In genomic region chr16:87365021-87365713, GRCh38 we compare ENCODE assay signal across 16 cellular contexts. TPM values are rescaled to one million over a fixed set of nuclear protein-coding genes. Genes with fewer than 3 reads are reported as not detected.
DNase-seq lines count a peak whose midpoint lies in the region; ATAC-seq and TF ChIP-seq lines count a peak whose summit lies in the region.
"Had no signal": no experiment of that assay in that cellular context is flagged by ENCODE, and none has a peak within 500 bp of the region (broad histone marks: within the 10 kb centered on the region; RNA-seq: fewer than 3 reads in every experiment).

No MANE protein-coding gene starts in this region.

- H3K4me3 Mint-ChIP-seq in activated T-cell treated with anti-CD3 and anti-CD28 coated beads, Interleukin-2, amount 50 U/mL, for 24 hours, result no peak overlapping the region
- no peak overlapping the region for H3K4me3 Mint-ChIP-seq in activated T-cell treated with anti-CD3 and anti-CD28 coated beads, Interleukin-2, amount 50 U/mL, for 4 hours
- H3K4me3 Mint-ChIP-seq in CD4-positive, CD25-positive, alpha-beta regulatory T cell, result peak overlapping the region in 1 of 4 donors; percentile 82
- no peak overlapping the region for H3K4me3 Mint-ChIP-seq in effector memory CD8-positive, alpha-beta T cell
- H3K4me3 Mint-ChIP-seq: CD8-positive, alpha-beta T cell; GM23338 had no signal

- no peaks in the 10 kb centered on the region for H3K9me3 Mint-ChIP-seq in activated T-cell treated with anti-CD3 and anti-CD28 coated beads, Interleukin-2, amount 50 U/mL, for 24 hours
- H3K9me3 Mint-ChIP-seq in activated T-cell treated with anti-CD3 and anti-CD28 coated beads, Interleukin-2, amount 50 U/mL, for 4 hours, result no peaks in the 10 kb centered on the region
- H3K9me3 Mint-ChIP-seq in CD4-positive, CD25-positive, alpha-beta regulatory T cell, result no peaks in the 10 kb centered on the region
- H3K9me3 Mint-ChIP-seq in effector memory CD8-positive, alpha-beta T cell, result no peaks in the 10 kb centered on the region
- H3K9me3 Mint-ChIP-seq: CD8-positive, alpha-beta T cell; GM23338 had no signal

- no peaks in the 10 kb centered on the region for H3K27me3 Mint-ChIP-seq in activated T-cell treated with anti-CD3 and anti-CD28 coated beads, Interleukin-2, amount 50 U/mL, for 24 hours
- no peaks in the 10 kb centered on the region for H3K27me3 Mint-ChIP-seq in activated T-cell treated with anti-CD3 and anti-CD28 coated beads, Interleukin-2, amount 50 U/mL, for 4 hours (ENCODE audit: low read depth)
- H3K27me3 Mint-ChIP-seq in CD4-positive, CD25-positive, alpha-beta regulatory T cell, result no peaks in the 10 kb centered on the region
- no peaks in the 10 kb centered on the region for H3K27me3 Mint-ChIP-seq in effector memory CD8-positive, alpha-beta T cell

- no peak for DNase-seq in activated T-cell treated with anti-CD3 and anti-CD28 coated beads, Interleukin-2, amount 50 U/mL, for 24 hours
- no peak for DNase-seq in activated T-cell treated with anti-CD3 and anti-CD28 coated beads, Interleukin-2, amount 50 U/mL, for 4 hours
- DNase-seq in CD4-positive, CD25-positive, alpha-beta regulatory T cell, result no peak
- DNase-seq in effector memory CD8-positive, alpha-beta T cell, result no peak
- DNase-seq in psoas muscle (peak in 1 of 2 donors; percentile 37), GDM1 (lab: John Stamatoyannopoulos, UW) (no peak), DMS53 (lab: John Stamatoyannopoulos, UW) (no peak)
- DNase-seq: CD8-positive, alpha-beta T cell; NCI-H226; NCI-H526; NK-92 treated with Interleukin-12 subunit alpha and Interleukin-12 subunit beta, amount 100 ng/mL, for 24 hours had no signal

- TF ChIP-seq CTCF in psoas muscle (IDR thresholded peaks at IDR 0.05), result no peak

- H3K36me3 Mint-ChIP-seq in activated T-cell treated with anti-CD3 and anti-CD28 coated beads, Interleukin-2, amount 50 U/mL, for 24 hours (ENCODE audit: low read depth), result peaks cover 71% of the 10 kb centered on the region
- H3K36me3 Mint-ChIP-seq in activated T-cell treated with anti-CD3 and anti-CD28 coated beads, Interleukin-2, amount 50 U/mL, for 4 hours (ENCODE audit: insufficient read depth), result peaks cover 18% of the 10 kb centered on the region
- peaks cover 20% of the 10 kb centered on the region for H3K36me3 Mint-ChIP-seq in CD4-positive, CD25-positive, alpha-beta regulatory T cell
- peaks cover 28% of the 10 kb centered on the region for H3K36me3 Mint-ChIP-seq in effector memory CD8-positive, alpha-beta T cell (ENCODE audit: insufficient read depth)

- H3K36me3 ChIP-seq in CD4-positive, CD25-positive, alpha-beta regulatory T cell (ENCODE audit: control insufficient read depth, insufficient read depth, low read length), result peaks cover 32% of the 10 kb centered on the region
- H3K36me3 ChIP-seq in psoas muscle (ENCODE audit: insufficient read depth in 1 of 2, low read depth in 1 of 2), result peaks cover 0 to 23% of the 10 kb centered on the region in 2 donors

- H3K4me1 ChIP-seq in CD4-positive, CD25-positive, alpha-beta regulatory T cell (ENCODE audit: control insufficient read depth, insufficient read depth, low read length, poor library complexity, severe bottlenecking), result peaks cover 12% of the 10 kb centered on the region
- peaks cover 64% of the 10 kb centered on the region for H3K4me1 ChIP-seq in psoas muscle
- H3K4me1 ChIP-seq: A549 had no signal

- no peaks in the 10 kb centered on the region for H3K9me3 ChIP-seq in CD4-positive, CD25-positive, alpha-beta regulatory T cell (ENCODE audit: control insufficient read depth in 2 of 2, low read length in 2 of 2)
- H3K9me3 ChIP-seq in psoas muscle, result no peaks in the 10 kb centered on the region
- H3K9me3 ChIP-seq: A549 had no signal

- H3K4me3 ChIP-seq in CD4-positive, CD25-positive, alpha-beta regulatory T cell (ENCODE audit: low read depth, low read length), result no peak overlapping the region
- no peak overlapping the region for H3K4me3 ChIP-seq in psoas muscle
- H3K4me3 ChIP-seq: A549, GM23338, K562 had no signal

- no peak overlapping the region for H3K27ac ChIP-seq in CD4-positive, CD25-positive, alpha-beta regulatory T cell (ENCODE audit: insufficient read depth, low read length, poor library complexity, severe bottlenecking)
- peak overlapping the region; percentile 77 for H3K27ac ChIP-seq in psoas muscle
- H3K27ac ChIP-seq: A549, HL-60 had no signal

- no peak for ATAC-seq in activated T-cell treated with anti-CD3 and anti-CD28 coated beads, Interleukin-2, amount 50 U/mL, for 4 hours
- no peak for ATAC-seq in CD4-positive, CD25-positive, alpha-beta regulatory T cell (ENCODE audit: low read depth in 2 of 2)
- no peak for ATAC-seq in effector memory CD8-positive, alpha-beta T cell (replicated peaks)
- ATAC-seq in psoas muscle (no peak), HG02970 (IDR thresholded peaks at IDR 0.05; ENCODE audit: low FRiP score, unreplicated experiment) (no peak)
- ATAC-seq: A549; CD8-positive, alpha-beta T cell; GM23338 had no signal

- H3K27me3 ChIP-seq in CD4-positive, CD25-positive, alpha-beta regulatory T cell (ENCODE audit: control insufficient read depth, insufficient read depth, low read length), result no peaks in the 10 kb centered on the region
- no peaks in the 10 kb centered on the region for H3K27me3 ChIP-seq in psoas muscle (ENCODE audit: insufficient read depth in 3 of 3, low read length in 2 of 3)

- peaks cover 62% of the 10 kb centered on the region for H3K4me1 Mint-ChIP-seq in activated T-cell treated with anti-CD3 and anti-CD28 coated beads, Interleukin-2, amount 50 U/mL, for 24 hours (ENCODE audit: low read depth)
- H3K4me1 Mint-ChIP-seq in activated T-cell treated with anti-CD3 and anti-CD28 coated beads, Interleukin-2, amount 50 U/mL, for 4 hours (ENCODE audit: low read depth), result peaks cover 35% of the 10 kb centered on the region
- H3K4me1 Mint-ChIP-seq in CD4-positive, CD25-positive, alpha-beta regulatory T cell, result peaks cover 18 to 69% (median 34%) of the 10 kb centered on the region in 4 donors
- peaks cover 27 to 43% of the 10 kb centered on the region in 2 donors for H3K4me1 Mint-ChIP-seq in effector memory CD8-positive, alpha-beta T cell (ENCODE audit: low read depth in 2 of 2)

- peak overlapping the region; percentile 55 for H3K27ac Mint-ChIP-seq in activated T-cell treated with anti-CD3 and anti-CD28 coated beads, Interleukin-2, amount 50 U/mL, for 24 hours
- H3K27ac Mint-ChIP-seq in CD4-positive, CD25-positive, alpha-beta regulatory T cell, result peak overlapping the region in 2 of 3 donors; percentile 20 to 41
- peak overlapping the region; percentile 28 to 86 for H3K27ac Mint-ChIP-seq in effector memory CD8-positive, alpha-beta T cell

- intact Hi-C loops in psoas muscle (cut with DNase I), result no loop called here

- 91 to 92% (median 91%) methylated on average over 13 of the region's 13 CpGs for WGBS in psoas muscle, 3 donors

RNA-seq across cellular contexts. Expression of gene FBXO31, which starts 18.4 kb away (rescaled TPM):
- total RNA-seq in activated T-cell treated with anti-CD3 and anti-CD28 coated beads, Interleukin-2, amount 50 U/mL, for 4 hours, result 10 to 100 TPM; 53.0 to 58.1 (median 55.5) TPM
- 35.5 TPM for total RNA-seq in CD4-positive, CD25-positive, alpha-beta regulatory T cell
- 10 to 100 TPM; 18.8 to 29.2 (median 26.4) TPM for polyA plus RNA-seq in CD4-positive, CD25-positive, alpha-beta regulatory T cell
- total RNA-seq in psoas muscle, result 100 to 1,000 TPM in 1 of 4 donors, 10 to 100 TPM in 3; 88.1 to 103 (median 98.5) TPM
- 10 to 100 TPM; 26.3 to 95.3 (median 48.0) TPM for polyA plus RNA-seq in psoas muscle

RNA-seq across cellular contexts. Expression of gene MAP1LC3B, which starts 27.0 kb away (rescaled TPM):
- 10 to 100 TPM; 31.5 to 43.2 (median 31.6) TPM for total RNA-seq in activated T-cell treated with anti-CD3 and anti-CD28 coated beads, Interleukin-2, amount 50 U/mL, for 4 hours
- 83.2 TPM for total RNA-seq in CD4-positive, CD25-positive, alpha-beta regulatory T cell
- 100 to 1,000 TPM; 123 to 158 (median 140) TPM for polyA plus RNA-seq in CD4-positive, CD25-positive, alpha-beta regulatory T cell
- total RNA-seq in psoas muscle, result 100 to 1,000 TPM; 117 to 189 (median 142) TPM
- 100 to 1,000 TPM; 114 to 189 (median 158) TPM for polyA plus RNA-seq in psoas muscle

RNA-seq across cellular contexts. Expression of gene C16orf95, which starts 48.0 kb away (rescaled TPM):
- total RNA-seq in activated T-cell treated with anti-CD3 and anti-CD28 coated beads, Interleukin-2, amount 50 U/mL, for 4 hours, result 1 to 10 TPM; 3.5 to 5.7 (median 4.1) TPM
- 2.1 TPM for total RNA-seq in CD4-positive, CD25-positive, alpha-beta regulatory T cell
- 1 to 10 TPM; 2.7 to 8.8 (median 3.5) TPM for polyA plus RNA-seq in CD4-positive, CD25-positive, alpha-beta regulatory T cell
- 1 to 10 TPM; 5.3 to 8.1 (median 6.0) TPM for total RNA-seq in psoas muscle
- polyA plus RNA-seq in psoas muscle, result 1 to 10 TPM; 1.7 to 6.8 (median 2.0) TPM
